Comparison of ENCODE assay signal across 8 cellular contexts in genomic region chr10:102242118-102242485, GRCh38. TPM values are rescaled to one million over a fixed set of nuclear protein-coding genes. Genes with fewer than 3 reads are reported as not detected.
DNase-seq lines count a peak whose midpoint lies in the region; ATAC-seq, FAIRE-seq and TF ChIP-seq lines count a peak whose summit lies in the region.

No MANE protein-coding gene starts in this region.

- peak overlapping the region; percentile 65; the same call in 1 of the 2 replicates for H3K4me3 ChIP-seq in GM12878
- peak overlapping the region; percentile 70 for H3K4me3 ChIP-seq in lower lobe of right lung
- H3K4me3 ChIP-seq in tibial nerve = peak overlapping the region; percentile 43 to 72 (median 56)

- peaks cover 38% of the 10 kb centered on the region for H3K27me3 Mint-ChIP-seq in activated T-cell treated with anti-CD3 and anti-CD28 coated beads, Interleukin-2, amount 50 U/mL, for 72 hours (ENCODE audit: low read depth)

- RAD21 ChIA-PET in GM12878 (lab: Charles Lee; ENCODE audit: unreplicated experiment) = interaction anchor here (0.7 kb wide), 1 partner anchor 72 kb away, joined by 3 read pairs; no protein-coding TSS in a partner anchor

- CTCF ChIA-PET in GM12878 (lab: Yijun Ruan, JAX) = no interaction called here

- no peak for TF ChIP-seq RAD21 in GM12878 (IDR thresholded peaks at IDR 0.05; ENCODE audit: insufficient read depth, low read depth, low read length)

- peaks cover 0 to 2% of the 10 kb centered on the region in 2 donors for H3K36me3 Mint-ChIP-seq in activated T-cell treated with anti-CD3 and anti-CD28 coated beads, Interleukin-2, amount 50 U/mL, for 72 hours (ENCODE audit: insufficient read depth in 2 of 2)

- TF ChIP-seq EP300 in GM12878 (IDR thresholded peaks at IDR 0.05; ENCODE audit: borderline replicate concordance in 1 of 2, control insufficient read depth in 1 of 2, low read depth in 2 of 2, low read length in 2 of 2) = no peak
- TF ChIP-seq EP300 in tibial nerve (IDR thresholded peaks at IDR 0.05) = no peak

- peaks cover 4% of the 10 kb centered on the region; the same call in 1 of the 2 replicates for H3K4me1 ChIP-seq in GM12878 (ENCODE audit: control insufficient read depth, insufficient read depth, low read length)
- peaks cover 39% of the 10 kb centered on the region for H3K4me1 ChIP-seq in lower lobe of right lung
- peaks cover 0 to 48% (median 28%) of the 10 kb centered on the region in 4 donors for H3K4me1 ChIP-seq in tibial nerve

- H3K79me2 ChIP-seq in GM12878 (ENCODE audit: control insufficient read depth, insufficient read depth, low read length) = peaks cover 18% of the 10 kb centered on the region

- SMC1A ChIA-PET in GM12878 (lab: Charles Lee; ENCODE audit: uncharacterized antibody, unreplicated experiment) = no interaction called here

- H3K4me3 Mint-ChIP-seq in activated T-cell treated with anti-CD3 and anti-CD28 coated beads, Interleukin-2, amount 50 U/mL, for 72 hours = peak overlapping the region; percentile 77 to 82

- no peak for DNase-seq in activated T-cell treated with anti-CD3 and anti-CD28 coated beads, Interleukin-2, amount 50 U/mL, for 72 hours
- DNase-seq in activated T-cell treated with anti-CD3 and anti-CD28 coated beads for 4 hours = no peak
- DNase-seq in GM12878 (ENCODE audit: low read depth, low spot score) = no peak
- no peak for DNase-seq in lower lobe of right lung
- DNase-seq in tibial nerve (ENCODE audit: low spot score in 2 of 2) = no peak
- no peak for DNase-seq in NCI-H2081 treated with DMSO at 0.1 percent for 48 hours (lab: John Stamatoyannopoulos, UW)
- no peak for DNase-seq in UCSD-AML1 (lab: John Stamatoyannopoulos, UW; ENCODE audit: unreplicated experiment)
- no peak for DNase-seq in stimulated activated CD4-positive, alpha-beta T cell treated with anti-CD3 and anti-CD28 coated beads, Interleukin-4, amount 100 ng/mL, for 1 hour

- FAIRE-seq in GM12878 (lab: Jason Lieb, UNC) = no peak

- BruUV-seq in GM12878 (replicated peaks; lab: Mats Ljungman, UMichigan) = no TSS peak

- peaks cover 8 to 15% of the 10 kb centered on the region in 2 experiments for H3K27me3 ChIP-seq in GM12878 (replicated peaks in 1 of 2; ENCODE audit: control insufficient read depth in 2 of 2, insufficient read depth in 2 of 2, low read length in 1 of 2)
- peaks cover 17% of the 10 kb centered on the region for H3K27me3 ChIP-seq in lower lobe of right lung (ENCODE audit: low read depth)
- H3K27me3 ChIP-seq in tibial nerve = peaks cover 0 to 12% of the 10 kb centered on the region in 2 donors

- no peaks in the 10 kb centered on the region for H3K36me3 ChIP-seq in GM12878 (ENCODE audit: control insufficient read depth in 2 of 2, insufficient read depth in 2 of 2, low read length in 1 of 2)
- no peaks in the 10 kb centered on the region for H3K36me3 ChIP-seq in lower lobe of right lung
- H3K36me3 ChIP-seq in tibial nerve = no peaks in the 10 kb centered on the region

- H3K9me3 ChIP-seq in GM12878 (replicated peaks; ENCODE audit: control insufficient read depth, insufficient read depth, low read length) (no peaks in the 10 kb centered on the region), lower lobe of right lung (no peaks in the 10 kb centered on the region), tibial nerve (no peaks in the 10 kb centered on the region)

- H3K27ac ChIP-seq in GM12878 (ENCODE audit: control insufficient read depth, insufficient read depth) (no peak overlapping the region), lower lobe of right lung (no peak overlapping the region), tibial nerve (peak overlapping the region in 1 of 4 donors; percentile 46)

- ATAC-seq in activated T-cell treated with anti-CD3 and anti-CD28 coated beads, Interleukin-2, amount 50 U/mL, for 72 hours (replicated peaks in 1 of 2) = no peak
- ATAC-seq in GM12878 = no peak
- no peak for ATAC-seq in lower lobe of right lung

- peak overlapping the region; percentile 85 for H2AFZ ChIP-seq in GM12878 (ENCODE audit: control insufficient read depth, low read depth, low read length)

- no peak for TF ChIP-seq CTCF in GM12878 (IDR thresholded peaks at IDR 0.05 in 2 of 3, conservative IDR thresholded peaks at IDR 0.05 in 1 of 3; ENCODE audit: control insufficient read depth in 2 of 3, extremely low read depth in 1 of 3, insufficient read depth in 1 of 3, low read depth in 3 of 3, low read length in 3 of 3)
- TF ChIP-seq CTCF in lower lobe of right lung (IDR thresholded peaks at IDR 0.05) = no peak
- TF ChIP-seq CTCF in tibial nerve (IDR thresholded peaks at IDR 0.05) = no peak

- H3K4me1 Mint-ChIP-seq in activated T-cell treated with anti-CD3 and anti-CD28 coated beads, Interleukin-2, amount 50 U/mL, for 72 hours (ENCODE audit: low read depth) = peaks cover 28% of the 10 kb centered on the region

- in situ Hi-C loops in GM12878 (cut with MboI) = no loop called here

- intact Hi-C loops in GM12878 (cut with micrococcal nuclease; ENCODE audit: unreplicated experiment) (no loop called here), lower lobe of right lung (cut with DNase I) (no loop called here)

- no peaks in the 10 kb centered on the region for H4K20me1 ChIP-seq in GM12878 (ENCODE audit: control insufficient read depth, insufficient read depth)

- WGBS in GM12878 (ENCODE audit: insufficient coverage, insufficient replicate concordance, low lambda C conversion rate, missing lambda C conversion rate) = 81% methylated on average over 7 of the region's 7 CpGs
- whole genome bisulfite sequencing in tibial nerve, 2 donors = 13 to 22% methylated on average over 7 of the region's 7 CpGs

- H3K4me2 ChIP-seq in GM12878 (ENCODE audit: control insufficient read depth, insufficient read depth) = peak overlapping the region; percentile 85

- no peak for TF ChIP-seq POLR2A in GM12878 (IDR thresholded peaks at IDR 0.05; ENCODE audit: low read depth, low read length)
- TF ChIP-seq POLR2A in tibial nerve (IDR thresholded peaks at IDR 0.05) = no peak

- POLR2A ChIA-PET in GM12878 (lab: Charles Lee) = no interaction called here

- H3K9me3 Mint-ChIP-seq in activated T-cell treated with anti-CD3 and anti-CD28 coated beads, Interleukin-2, amount 50 U/mL, for 72 hours = no peaks in the 10 kb centered on the region

- no peak overlapping the region for H3K27ac Mint-ChIP-seq in activated T-cell treated with anti-CD3 and anti-CD28 coated beads, Interleukin-2, amount 50 U/mL, for 72 hours

- no peak overlapping the region for H3K9ac ChIP-seq in GM12878 (ENCODE audit: control insufficient read depth, insufficient read depth, low read length)

RNA-seq across cellular contexts. Expression of gene PITX3, which starts 0.8 kb away (rescaled TPM):
- total RNA-seq in activated T-cell treated with anti-CD3 and anti-CD28 coated beads, Interleukin-2, amount 50 U/mL, for 72 hours = under 1 TPM; 0.24 to 0.28 TPM
- not detected in 2 replicates for total RNA-seq in GM12878 (2013; cell fraction: nucleolus; rRNA removed)
- total RNA-seq in GM12878 (2014; rRNA removed) (not detected in 2 replicates), GM12878 (2014; rRNA removed; fragmentation: Illumina TruSeq; extraction: Trizol) (not detected in 2 replicates), GM12878 (2021) (not detected in 2 replicates), lower lobe of right lung (not detected), tibial nerve (not detected)
- not detected for polyA plus RNA-seq in GM12878 (2011; ENCODE audit: low read depth)
- polyA plus RNA-seq in GM12878 (2011; rRNA removed) (not detected in 2 replicates), GM12878 (2014; fragmentation: Illumina TruSeq; extraction: Trizol) (not detected in 2 replicates), GM12878 (2014; fragmentation: Nextera tagmentation; extraction: Ambion mirVana) (not detected), GM12878 (2014; rRNA removed) (not detected in 2 replicates), GM12878 (2016; fragmentation: Nextera tagmentation; extraction: Ambion mirVana) (not detected)
- not detected in 2 replicates for polyA plus RNA-seq in GM12878 (2011; cell fraction: cytosol; rRNA removed)
- polyA plus RNA-seq in GM12878 (2011; cell fraction: nucleus; rRNA removed) = not detected in 2 replicates
- polyA plus RNA-seq in GM12878 (2012) = not detected in 2 replicates
- not detected in 2 replicates for polyA minus RNA-seq in GM12878 (2011; rRNA and poly(A)+ RNA removed)
- polyA minus RNA-seq in GM12878 (2011; cell fraction: cytosol; rRNA and poly(A)+ RNA removed) = not detected in 2 replicates
- polyA minus RNA-seq in GM12878 (2011; cell fraction: nucleus; rRNA and poly(A)+ RNA removed) = not detected in 2 replicates

RNA-seq across cellular contexts. Expression of gene GBF1, which starts 3.2 kb away (rescaled TPM):
- total RNA-seq in activated T-cell treated with anti-CD3 and anti-CD28 coated beads, Interleukin-2, amount 50 U/mL, for 72 hours = 10 to 100 TPM; 44.2 to 47.6 TPM
- total RNA-seq in GM12878 (2013; cell fraction: nucleolus; rRNA removed) = 47.9 and 50.1 TPM in 2 replicates
- total RNA-seq in GM12878 (2014; rRNA removed) (21.4 and 23.0 TPM in 2 replicates), GM12878 (2014; rRNA removed; fragmentation: Illumina TruSeq; extraction: Trizol) (13.3 and 13.8 TPM in 2 replicates), GM12878 (2021) (38.8 and 42.0 TPM in 2 replicates), lower lobe of right lung (40.3 TPM), tibial nerve (10 to 100 TPM; 31.0 to 38.0 (median 36.1) TPM)
- 23.0 TPM for polyA plus RNA-seq in GM12878 (2011; ENCODE audit: low read depth)
- polyA plus RNA-seq in GM12878 (2011; rRNA removed) (6.5 and 20.7 TPM in 2 replicates), GM12878 (2014; fragmentation: Illumina TruSeq; extraction: Trizol) (25.5 and 30.4 TPM in 2 replicates), GM12878 (2014; fragmentation: Nextera tagmentation; extraction: Ambion mirVana) (1 to 10 TPM in 1 of 2 experiments, under 1 TPM in 1; 0.82 to 1.2 TPM), GM12878 (2014; rRNA removed) (19.6 and 24.3 TPM in 2 replicates), GM12878 (2016; fragmentation: Nextera tagmentation; extraction: Ambion mirVana) (10 to 100 TPM; 29.5 to 35.6 TPM)
- polyA plus RNA-seq in GM12878 (2011; cell fraction: cytosol; rRNA removed) = 15.0 and 20.8 TPM in 2 replicates
- polyA plus RNA-seq in GM12878 (2011; cell fraction: nucleus; rRNA removed) = 46.7 and 52.1 TPM in 2 replicates
- polyA plus RNA-seq in GM12878 (2012) = 29.0 and 31.0 TPM in 2 replicates
- 30.3 and 46.3 TPM in 2 replicates for polyA minus RNA-seq in GM12878 (2011; rRNA and poly(A)+ RNA removed)
- polyA minus RNA-seq in GM12878 (2011; cell fraction: cytosol; rRNA and poly(A)+ RNA removed) = 16.7 and 19.4 TPM in 2 replicates
- polyA minus RNA-seq in GM12878 (2011; cell fraction: nucleus; rRNA and poly(A)+ RNA removed) = 38.2 and 44.3 TPM in 2 replicates

RNA-seq across cellular contexts. Expression of gene ELOVL3, which starts 16.0 kb away (rescaled TPM):
- total RNA-seq in activated T-cell treated with anti-CD3 and anti-CD28 coated beads, Interleukin-2, amount 50 U/mL, for 72 hours = under 1 TPM in 1 of 2 donors, not detected in 1; 0.24 TPM
- not detected in 2 replicates for total RNA-seq in GM12878 (2013; cell fraction: nucleolus; rRNA removed)
- total RNA-seq in GM12878 (2014; rRNA removed) = 0.11 TPM in 1 of 2 replicates, not detected in the other
- not detected in 2 replicates for total RNA-seq in GM12878 (2014; rRNA removed; fragmentation: Illumina TruSeq; extraction: Trizol)
- not detected in 2 replicates for total RNA-seq in GM12878 (2021)
- not detected for polyA plus RNA-seq in GM12878 (2011; ENCODE audit: low read depth)
- 0.09 and 0.10 TPM in 2 replicates for polyA plus RNA-seq in GM12878 (2011; rRNA removed)
- 0.08 and 0.09 TPM in 2 replicates for polyA plus RNA-seq in GM12878 (2011; cell fraction: cytosol; rRNA removed)
- polyA plus RNA-seq in GM12878 (2011; cell fraction: nucleus; rRNA removed) = 0.07 TPM in 1 of 2 replicates, not detected in the other
- 0.08 TPM in 1 of 2 replicates, not detected in the other for polyA plus RNA-seq in GM12878 (2012)
- not detected in 2 replicates for polyA plus RNA-seq in GM12878 (2014; fragmentation: Illumina TruSeq; extraction: Trizol)
- not detected for polyA plus RNA-seq in GM12878 (2014; fragmentation: Nextera tagmentation; extraction: Ambion mirVana)
- 0.09 TPM in 1 of 2 replicates, not detected in the other for polyA plus RNA-seq in GM12878 (2014; rRNA removed)
- under 1 TPM in 1 of 2 experiments, not detected in 1; 0.18 TPM for polyA plus RNA-seq in GM12878 (2016; fragmentation: Nextera tagmentation; extraction: Ambion mirVana)
- not detected in 2 replicates for polyA minus RNA-seq in GM12878 (2011; rRNA and poly(A)+ RNA removed)
- polyA minus RNA-seq in GM12878 (2011; cell fraction: cytosol; rRNA and poly(A)+ RNA removed) = not detected in 2 replicates
- not detected in 2 replicates for polyA minus RNA-seq in GM12878 (2011; cell fraction: nucleus; rRNA and poly(A)+ RNA removed)
- 0.92 TPM for total RNA-seq in lower lobe of right lung
- total RNA-seq in tibial nerve = not detected
